In genomic region chr12:116055895-116056607, GRCh38 we compare ENCODE assay signal across 16 cellular contexts.
DNase-seq lines count a peak whose midpoint lies in the region; ATAC-seq, FAIRE-seq and TF ChIP-seq lines count a peak whose summit lies in the region.
"Had no signal": no experiment of that assay in that cellular context is flagged by ENCODE, and none has a peak within 500 bp of the region (broad histone marks: within the 10 kb centered on the region; RNA-seq: fewer than 3 reads in every experiment).

No MANE protein-coding gene starts in this region.

- TF ChIP-seq CTCF in CD4-positive, alpha-beta T cell (IDR thresholded peaks at IDR 0.05), result no peak
- TF ChIP-seq CTCF in D721Med (IDR thresholded peaks at IDR 0.05; ENCODE audit: insufficient read depth, missing control alignments) (no peak), natural killer cell (IDR thresholded peaks at IDR 0.05) (no peak)

- CTCF ChIA-PET in CD4-positive, alpha-beta T cell (lab: Charles Lee), result no interaction called here
- CTCF ChIA-PET in activated CD4-positive, alpha-beta memory T cell treated with anti-CD3 and anti-CD28 coated beads for 36 hours (lab: Charles Lee), result no interaction called here

- no peaks in the 10 kb centered on the region for H3K9me3 Mint-ChIP-seq in CD4-positive, alpha-beta T cell
- no peaks in the 10 kb centered on the region for H3K9me3 Mint-ChIP-seq in T-helper 2 cell treated with Interferon-gamma antibody and Interleukin-4, amounts not matched to agents 5 μg/mL and 100 μg/mL, for 36 hours
- no peaks in the 10 kb centered on the region for H3K9me3 Mint-ChIP-seq in natural killer cell
- H3K9me3 Mint-ChIP-seq in activated CD4-positive, alpha-beta memory T cell treated with anti-CD3 and anti-CD28 coated beads for 36 hours, result no peaks in the 10 kb centered on the region
- H3K9me3 Mint-ChIP-seq: CD8-positive, alpha-beta memory T cell had no signal

- H3K4me3 Mint-ChIP-seq in CD4-positive, alpha-beta T cell, result no peak overlapping the region
- H3K4me3 Mint-ChIP-seq in T-helper 2 cell treated with Interferon-gamma antibody and Interleukin-4, amounts not matched to agents 5 μg/mL and 100 μg/mL, for 36 hours, result no peak overlapping the region
- no peak overlapping the region for H3K4me3 Mint-ChIP-seq in natural killer cell
- no peak overlapping the region for H3K4me3 Mint-ChIP-seq in activated CD4-positive, alpha-beta memory T cell treated with anti-CD3 and anti-CD28 coated beads for 36 hours

- H3K9me3 ChIP-seq in CD4-positive, alpha-beta T cell (ENCODE audit: control insufficient read depth, low read length), result no peaks in the 10 kb centered on the region
- H3K9me3 ChIP-seq: BE2C, HAP-1 had no signal

- intact Hi-C loops in CD4-positive, alpha-beta T cell (cut with DNase I, micrococcal nuclease), result no loop called here
- intact Hi-C loops in natural killer cell (cut with micrococcal nuclease), result no loop called here
- intact Hi-C loops in activated CD4-positive, alpha-beta memory T cell treated with anti-CD3 and anti-CD28 coated beads for 36 hours (cut with micrococcal nuclease), result no loop called here

- H3K27ac Mint-ChIP-seq in CD4-positive, alpha-beta T cell, result peak overlapping the region; percentile 10
- peak overlapping the region; percentile 61 for H3K27ac Mint-ChIP-seq in T-helper 2 cell treated with Interferon-gamma antibody and Interleukin-4, amounts not matched to agents 5 μg/mL and 100 μg/mL, for 36 hours
- peak overlapping the region; percentile 39 to 42 for H3K27ac Mint-ChIP-seq in natural killer cell
- no peak overlapping the region for H3K27ac Mint-ChIP-seq in activated CD4-positive, alpha-beta memory T cell treated with anti-CD3 and anti-CD28 coated beads for 36 hours

- no peaks in the 10 kb centered on the region for H3K27me3 ChIP-seq in CD4-positive, alpha-beta T cell (ENCODE audit: control insufficient read depth, insufficient read depth, low read length)
- H3K27me3 ChIP-seq: BE2C had no signal

- POLR2A ChIA-PET in CD4-positive, alpha-beta T cell (lab: Charles Lee), result interaction anchor here (0.6 kb wide), 1 partner anchor 220 kb away, joined by 3 read pairs; no protein-coding TSS in a partner anchor
- POLR2A ChIA-PET in activated CD4-positive, alpha-beta memory T cell treated with anti-CD3 and anti-CD28 coated beads for 36 hours (lab: Charles Lee), result interaction anchor here (0.6 kb wide), 2 partner anchors 17 to 188 kb away, joined by 4 to 5 read pairs; no protein-coding TSS in a partner anchor

- DNase-seq in CD4-positive, alpha-beta T cell, result no peak
- DNase-seq in D721Med (ENCODE audit: insufficient read length, low spot score) (no peak), natural killer cell (no peak), retina (no peak)
- DNase-seq in T-helper 2 cell treated with Interferon-gamma antibody and Interleukin-4, amounts not matched to agents 5 μg/mL and 100 μg/mL, for 36 hours (ENCODE audit: low spot score), result no peak
- no peak for DNase-seq in activated CD4-positive, alpha-beta memory T cell treated with anti-CD3 and anti-CD28 coated beads for 36 hours
- DNase-seq: BE2C; CD8-positive, alpha-beta memory T cell; IMR-90; NCI-H1417 treated with DMSO at 0.1 percent for 48 hours; NCI-H2029 treated with DMSO at 0.1 percent for 48 hours; NCI-H526; PC-3 had no signal

- no peak for ATAC-seq in CD4-positive, alpha-beta T cell (ENCODE audit: poor library complexity)
- ATAC-seq in natural killer cell, result no peak
- ATAC-seq in HG03378 (IDR thresholded peaks at IDR 0.05; ENCODE audit: unreplicated experiment), result no peak
- ATAC-seq: PC-3 had no signal

- peaks cover 73% of the 10 kb centered on the region for H3K4me1 Mint-ChIP-seq in CD4-positive, alpha-beta T cell (ENCODE audit: low read depth)
- peaks cover 31% of the 10 kb centered on the region for H3K4me1 Mint-ChIP-seq in T-helper 2 cell treated with Interferon-gamma antibody and Interleukin-4, amounts not matched to agents 5 μg/mL and 100 μg/mL, for 36 hours (ENCODE audit: low read depth)
- H3K4me1 Mint-ChIP-seq in natural killer cell, result peaks cover 46% of the 10 kb centered on the region in 2 donors
- peaks cover 58% of the 10 kb centered on the region for H3K4me1 Mint-ChIP-seq in activated CD4-positive, alpha-beta memory T cell treated with anti-CD3 and anti-CD28 coated beads for 36 hours (ENCODE audit: low read depth)

- H3K36me3 Mint-ChIP-seq in CD4-positive, alpha-beta T cell (ENCODE audit: low read depth), result no peaks in the 10 kb centered on the region
- H3K36me3 Mint-ChIP-seq in T-helper 2 cell treated with Interferon-gamma antibody and Interleukin-4, amounts not matched to agents 5 μg/mL and 100 μg/mL, for 36 hours (ENCODE audit: low read depth), result no peaks in the 10 kb centered on the region
- H3K36me3 Mint-ChIP-seq in natural killer cell, result no peaks in the 10 kb centered on the region
- H3K36me3 Mint-ChIP-seq in activated CD4-positive, alpha-beta memory T cell treated with anti-CD3 and anti-CD28 coated beads for 36 hours, result peaks cover 1% of the 10 kb centered on the region

- no peaks in the 10 kb centered on the region for H3K27me3 Mint-ChIP-seq in CD4-positive, alpha-beta T cell
- no peaks in the 10 kb centered on the region for H3K27me3 Mint-ChIP-seq in T-helper 2 cell treated with Interferon-gamma antibody and Interleukin-4, amounts not matched to agents 5 μg/mL and 100 μg/mL, for 36 hours (ENCODE audit: low read depth)
- no peaks in the 10 kb centered on the region for H3K27me3 Mint-ChIP-seq in natural killer cell (ENCODE audit: low read depth in 2 of 2)
- no peaks in the 10 kb centered on the region for H3K27me3 Mint-ChIP-seq in activated CD4-positive, alpha-beta memory T cell treated with anti-CD3 and anti-CD28 coated beads for 36 hours
- H3K27me3 Mint-ChIP-seq: CD8-positive, alpha-beta memory T cell had no signal

- no peak overlapping the region for H3K27ac ChIP-seq in CD4-positive, alpha-beta T cell (ENCODE audit: low read depth, low read length)

- FAIRE-seq in D721Med (lab: Jason Lieb, UNC), result peak; percentile 73
- FAIRE-seq: GM18507 had no signal
